ENCODE assay signal across 21 cellular contexts in genomic region chr1:206493279-206493678, GRCh38. TPM values are rescaled to one million over a fixed set of nuclear protein-coding genes. Genes with fewer than 3 reads are reported as not detected.
DNase-seq lines count a peak whose midpoint lies in the region; ATAC-seq lines count a peak whose summit lies in the region.
"Had no signal": no experiment of that assay in that cellular context is flagged by ENCODE, and none has a peak within 500 bp of the region (broad histone marks: within the 10 kb centered on the region; RNA-seq: fewer than 3 reads in every experiment).

No MANE protein-coding gene starts in this region.

- no peaks in the 10 kb centered on the region for H3K27me3 Mint-ChIP-seq in T-helper 17 cell
- H3K27me3 Mint-ChIP-seq in stimulated activated memory B cell treated with anti-CD40 and anti-IgM and Interleukin-4, amounts not matched to agents 10 μg/mL and 1 μg/mL and 100 μg/mL, for 72 hours: no peaks in the 10 kb centered on the region
- H3K27me3 Mint-ChIP-seq: B cell; CD4-positive, alpha-beta T cell had no signal

- DNase-seq in NCI-H345 (lab: John Stamatoyannopoulos, UW) (peak; percentile 18), NCI-H345 treated with DMSO at 0.1 percent for 48 hours (lab: John Stamatoyannopoulos, UW; ENCODE audit: unreplicated experiment) (no peak), COLO668 (lab: John Stamatoyannopoulos, UW; ENCODE audit: unreplicated experiment) (peak; percentile 30), T-helper 17 cell (no peak)
- no peak for DNase-seq in activated CD4-positive, alpha-beta T cell treated with anti-CD3 and anti-CD28 coated beads, Interleukin-2, amount 50 U/mL, for 1 hour
- DNase-seq: CD4-positive, alpha-beta T cell; DMS153; DMS79; GDM1; GOT3; H7; HFFc6; IMR-90; KG1 had no signal

- H3K4me3 Mint-ChIP-seq in T-helper 17 cell: no peak overlapping the region
- H3K4me3 Mint-ChIP-seq in stimulated activated memory B cell treated with anti-CD40 and anti-IgM and Interleukin-4, amounts not matched to agents 10 μg/mL and 1 μg/mL and 100 μg/mL, for 72 hours: no peak overlapping the region
- H3K4me3 Mint-ChIP-seq: B cell; CD4-positive, alpha-beta T cell; HFFc6 had no signal

- H3K9me3 ChIP-seq in BLaER1: no peaks in the 10 kb centered on the region
- H3K9me3 ChIP-seq in T-helper 17 cell (ENCODE audit: control insufficient read depth, low read length, poor library complexity, severe bottlenecking): no peaks in the 10 kb centered on the region

- peaks cover 4% of the 10 kb centered on the region for H3K36me3 Mint-ChIP-seq in T-helper 17 cell (ENCODE audit: low read depth)
- peaks cover 44% of the 10 kb centered on the region for H3K36me3 Mint-ChIP-seq in stimulated activated memory B cell treated with anti-CD40 and anti-IgM and Interleukin-4, amounts not matched to agents 10 μg/mL and 1 μg/mL and 100 μg/mL, for 72 hours

- H3K4me1 Mint-ChIP-seq in T-helper 17 cell: peaks cover 16% of the 10 kb centered on the region
- H3K4me1 Mint-ChIP-seq in stimulated activated memory B cell treated with anti-CD40 and anti-IgM and Interleukin-4, amounts not matched to agents 10 μg/mL and 1 μg/mL and 100 μg/mL, for 72 hours: peaks cover 38% of the 10 kb centered on the region

- H3K27me3 ChIP-seq in BLaER1: no peaks in the 10 kb centered on the region

- H3K4me1 ChIP-seq in BLaER1: peaks cover 89% of the 10 kb centered on the region

- no peaks in the 10 kb centered on the region for H3K9me3 Mint-ChIP-seq in stimulated activated memory B cell treated with anti-CD40 and anti-IgM and Interleukin-4, amounts not matched to agents 10 μg/mL and 1 μg/mL and 100 μg/mL, for 72 hours
- H3K9me3 Mint-ChIP-seq: CD4-positive, alpha-beta T cell; HFFc6 had no signal

- ATAC-seq in T-helper 17 cell (no peak), HG02970 (IDR thresholded peaks at IDR 0.05; ENCODE audit: low FRiP score, unreplicated experiment) (no peak)
- ATAC-seq in stimulated activated memory B cell treated with anti-CD40 and anti-IgM and Interleukin-4, amounts not matched to agents 10 μg/mL and 1 μg/mL and 100 μg/mL, for 72 hours: no peak
- ATAC-seq: HCT116 had no signal

- H3K27ac ChIP-seq in BLaER1: peak overlapping the region; percentile 77; the same call in 1 of the 2 replicates
- H3K27ac ChIP-seq: C4-2B, HL-60 had no signal

- peak overlapping the region; percentile 96 for H3K4me2 ChIP-seq in BLaER1

- peaks cover 11% of the 10 kb centered on the region; the same call in 1 of the 2 replicates for H3K36me3 ChIP-seq in BLaER1

- H3K4me3 ChIP-seq in BLaER1: no peak overlapping the region

- no peak overlapping the region for H3K9ac ChIP-seq in BLaER1

- H4K20me1 ChIP-seq in BLaER1: peaks cover 12% of the 10 kb centered on the region; the same call in 1 of the 2 replicates

- peak overlapping the region; percentile 27 for H3K27ac Mint-ChIP-seq in T-helper 17 cell
- no peak overlapping the region for H3K27ac Mint-ChIP-seq in stimulated activated memory B cell treated with anti-CD40 and anti-IgM and Interleukin-4, amounts not matched to agents 10 μg/mL and 1 μg/mL and 100 μg/mL, for 72 hours
- H3K27ac Mint-ChIP-seq: CD4-positive, alpha-beta T cell; HFFc6 had no signal

RNA-seq across cellular contexts. Expression of gene RASSF5, which starts 14.1 kb away (rescaled TPM):
- 100 to 1,000 TPM; 177 to 188 TPM for total RNA-seq in T-helper 17 cell

RNA-seq across cellular contexts. Expression of gene IKBKE, which starts 23.0 kb away (rescaled TPM):
- total RNA-seq in T-helper 17 cell: 10 to 100 TPM; 48.5 to 72.5 TPM

Comparison
In these comparisons a context has a peak if more than half of its experiments do, and no peak if none do; other contexts are left out.
1. DNase-seq: peak in NCI-H345 (single experiment) and COLO668 (single experiment); none in NCI-H345 treated with DMSO at 0.1 percent for 48 hours (single experiment), T-helper 17 cell (0 of 3) and activated CD4-positive, alpha-beta T cell treated with anti-CD3 and anti-CD28 coated beads, Interleukin-2, amount 50 U/mL, for 1 hour (single experiment).